In genomic region chr6:69813508-69813907, GRCh38 we compare ENCODE assay signal across 10 cellular contexts. TPM values are rescaled to one million over a fixed set of nuclear protein-coding genes. Genes with fewer than 3 reads are reported as not detected.
DNase-seq lines count a peak whose midpoint lies in the region; ATAC-seq and FAIRE-seq lines count a peak whose summit lies in the region.
"Had no signal": no experiment of that assay in that cellular context is flagged by ENCODE, and none has a peak within 500 bp of the region (broad histone marks: within the 10 kb centered on the region; RNA-seq: fewer than 3 reads in every experiment).

No MANE protein-coding gene starts in this region.

- no peaks in the 10 kb centered on the region for H3K9me2 ChIP-seq in Karpas-422 (replicated peaks; ENCODE audit: insufficient read depth, low read length)

- no peaks in the 10 kb centered on the region for H3K79me2 ChIP-seq in Karpas-422 (ENCODE audit: low read length)

- H2AFZ ChIP-seq in Karpas-422 (ENCODE audit: low read length), result peak overlapping the region; percentile 49

- no peak for FAIRE-seq in urothelium cell line (lab: Jason Lieb, UNC)

- no peaks in the 10 kb centered on the region for H3K9me3 ChIP-seq in Karpas-422 (ENCODE audit: low read length)
- no peaks in the 10 kb centered on the region for H3K9me3 ChIP-seq in effector memory CD4-positive, alpha-beta T cell (ENCODE audit: control insufficient read depth, low read length)

- ATAC-seq in GM21447 (IDR thresholded peaks at IDR 0.05; ENCODE audit: unreplicated experiment), result peak; percentile 47

- H3K27me3 ChIP-seq in Karpas-422 (ENCODE audit: low read length), result no peaks in the 10 kb centered on the region
- H3K27me3 ChIP-seq in effector memory CD4-positive, alpha-beta T cell (replicated peaks; ENCODE audit: control insufficient read depth, insufficient read depth, low read length, poor library complexity, severe bottlenecking), result no peaks in the 10 kb centered on the region

- H3K9ac ChIP-seq in Karpas-422 (ENCODE audit: low read length), result no peak overlapping the region

- no peaks in the 10 kb centered on the region for H3K36me3 ChIP-seq in Karpas-422 (ENCODE audit: insufficient read depth, low read length)
- H3K36me3 ChIP-seq in effector memory CD4-positive, alpha-beta T cell (ENCODE audit: control insufficient read depth, insufficient read depth, low read length), result no peaks in the 10 kb centered on the region

- no peak overlapping the region for H3K4me3 ChIP-seq in Karpas-422 (ENCODE audit: low read length)
- H3K4me3 ChIP-seq in effector memory CD4-positive, alpha-beta T cell (ENCODE audit: insufficient read depth, low read depth, low read length, poor library complexity, severe bottlenecking), result no peak overlapping the region

- DNase-seq in CD1c-positive myeloid dendritic cell (ENCODE audit: extremely low spot score) (peak; percentile 67), Karpas-422 (no peak), OCI-M2 (lab: John Stamatoyannopoulos, UW; ENCODE audit: unreplicated experiment) (no peak), urothelium cell line (ENCODE audit: low spot score) (no peak), T-helper 9 cell (no peak), DMS 273 treated with DMSO at 0.1 percent for 48 hours (lab: John Stamatoyannopoulos, UW) (no peak)
- DNase-seq in effector memory CD4-positive, alpha-beta T cell, result no peak
- DNase-seq: GF-D8, NCI-H446 had no signal

- H4K20me1 ChIP-seq in Karpas-422 (ENCODE audit: insufficient read depth, low read depth, low read length), result no peaks in the 10 kb centered on the region

- peaks cover 32% of the 10 kb centered on the region for H3K4me1 ChIP-seq in Karpas-422 (ENCODE audit: low read length)
- H3K4me1 ChIP-seq in effector memory CD4-positive, alpha-beta T cell (ENCODE audit: control insufficient read depth, insufficient read depth, low read length, poor library complexity, severe bottlenecking), result peaks cover 29% of the 10 kb centered on the region

- H3K27ac ChIP-seq in Karpas-422 (ENCODE audit: low read length), result no peak overlapping the region
- peak overlapping the region; percentile 39 for H3K27ac ChIP-seq in effector memory CD4-positive, alpha-beta T cell (ENCODE audit: insufficient read depth, low read length, poor library complexity, severe bottlenecking)

- peak overlapping the region; percentile 3 for H3K4me2 ChIP-seq in Karpas-422 (ENCODE audit: low read depth, low read length, poor library complexity, severe bottlenecking)

RNA-seq across cellular contexts. Expression of gene LMBRD1, which starts 16.7 kb away (rescaled TPM):
- total RNA-seq in Karpas-422 (2014; rRNA removed; shearing (Covaris generic); ENCODE audit: low replicate concordance), result 23.5 and 53.6 TPM in 2 replicates

RNA-seq across cellular contexts. Expression of gene COL19A1, which starts 52.8 kb away (rescaled TPM):
- not detected in 2 replicates for total RNA-seq in Karpas-422 (2014; rRNA removed; shearing (Covaris generic); ENCODE audit: low replicate concordance)
